ENCODE assay signal across 1 cellular context in the genomic region with DNA sequence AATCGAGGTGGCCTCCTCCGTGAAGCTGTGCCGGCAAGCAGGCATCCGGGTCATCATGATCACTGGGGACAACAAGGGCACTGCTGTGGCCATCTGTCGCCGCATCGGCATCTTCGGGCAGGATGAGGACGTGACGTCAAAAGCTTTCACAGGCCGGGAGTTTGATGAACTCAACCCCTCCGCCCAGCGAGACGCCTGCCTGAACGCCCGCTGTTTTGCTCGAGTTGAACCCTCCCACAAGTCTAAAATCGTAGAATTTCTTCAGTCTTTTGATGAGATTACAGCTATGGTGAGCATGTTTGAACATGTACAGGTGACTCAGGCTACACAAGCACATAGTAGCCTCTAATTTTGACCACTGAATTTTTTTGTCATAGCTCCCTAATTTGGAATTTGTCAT.
TF ChIP-seq lines count a peak whose summit lies in the region.

No MANE protein-coding gene starts in this region.

TF ChIP-seq in HepG2, 621 proteins besides CTCF, POLR2A, EP300 and RAD21 (continued from another document):
- TF ChIP-seq ATF7 (IDR thresholded peaks at IDR 0.05) (no peak), ATF7 (CRISPR knock-in tag; IDR thresholded peaks at IDR 0.05) (no peak), AGO2 (optimal IDR thresholded peaks at IDR 0.05; ENCODE audit: low read depth, low read length) (peak; percentile 62), PCBP2 (optimal IDR thresholded peaks at IDR 0.05; ENCODE audit: low read depth, low read length, poor library complexity, severe bottlenecking) (no peak), RBM22 (optimal IDR thresholded peaks at IDR 0.05; ENCODE audit: low read length) (peak; percentile 67), EED (CRISPR knock-in tag; IDR thresholded peaks at IDR 0.05) (no peak), FLYWCH1 (CRISPR knock-in tag; IDR thresholded peaks at IDR 0.05) (no peak), ZNF782 (CRISPR knock-in tag; IDR thresholded peaks at IDR 0.05; ENCODE audit: borderline replicate concordance) (no peak)
- TF ChIP-seq, protein P1, sequence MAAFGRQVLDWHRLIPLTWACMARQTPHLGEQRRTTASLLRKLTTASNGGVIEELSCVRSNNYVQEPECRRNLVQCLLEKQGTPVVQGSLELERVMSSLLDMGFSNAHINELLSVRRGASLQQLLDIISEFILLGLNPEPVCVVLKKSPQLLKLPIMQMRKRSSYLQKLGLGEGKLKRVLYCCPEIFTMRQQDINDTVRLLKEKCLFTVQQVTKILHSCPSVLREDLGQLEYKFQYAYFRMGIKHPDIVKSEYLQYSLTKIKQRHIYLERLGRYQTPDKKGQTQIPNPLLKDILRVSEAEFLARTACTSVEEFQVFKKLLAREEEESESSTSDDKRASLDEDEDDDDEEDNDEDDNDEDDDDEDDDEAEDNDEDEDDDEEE (CRISPR knock-in tag; IDR thresholded peaks at IDR 0.05): no peak
- TF ChIP-seq, protein P2, sequence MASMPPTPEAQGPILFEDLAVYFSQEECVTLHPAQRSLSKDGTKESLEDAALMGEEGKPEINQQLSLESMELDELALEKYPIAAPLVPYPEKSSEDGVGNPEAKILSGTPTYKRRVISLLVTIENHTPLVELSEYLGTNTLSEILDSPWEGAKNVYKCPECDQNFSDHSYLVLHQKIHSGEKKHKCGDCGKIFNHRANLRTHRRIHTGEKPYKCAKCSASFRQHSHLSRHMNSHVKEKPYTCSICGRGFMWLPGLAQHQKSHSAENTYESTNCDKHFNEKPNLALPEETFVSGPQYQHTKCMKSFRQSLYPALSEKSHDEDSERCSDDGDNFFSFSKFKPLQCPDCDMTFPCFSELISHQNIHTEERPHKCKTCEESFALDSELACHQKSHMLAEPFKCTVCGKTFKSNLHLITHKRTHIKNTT (CRISPR knock-in tag; IDR thresholded peaks at IDR 0.05): no peak
